Comparison of ENCODE assay signal across 8 cellular contexts in the genomic region with DNA sequence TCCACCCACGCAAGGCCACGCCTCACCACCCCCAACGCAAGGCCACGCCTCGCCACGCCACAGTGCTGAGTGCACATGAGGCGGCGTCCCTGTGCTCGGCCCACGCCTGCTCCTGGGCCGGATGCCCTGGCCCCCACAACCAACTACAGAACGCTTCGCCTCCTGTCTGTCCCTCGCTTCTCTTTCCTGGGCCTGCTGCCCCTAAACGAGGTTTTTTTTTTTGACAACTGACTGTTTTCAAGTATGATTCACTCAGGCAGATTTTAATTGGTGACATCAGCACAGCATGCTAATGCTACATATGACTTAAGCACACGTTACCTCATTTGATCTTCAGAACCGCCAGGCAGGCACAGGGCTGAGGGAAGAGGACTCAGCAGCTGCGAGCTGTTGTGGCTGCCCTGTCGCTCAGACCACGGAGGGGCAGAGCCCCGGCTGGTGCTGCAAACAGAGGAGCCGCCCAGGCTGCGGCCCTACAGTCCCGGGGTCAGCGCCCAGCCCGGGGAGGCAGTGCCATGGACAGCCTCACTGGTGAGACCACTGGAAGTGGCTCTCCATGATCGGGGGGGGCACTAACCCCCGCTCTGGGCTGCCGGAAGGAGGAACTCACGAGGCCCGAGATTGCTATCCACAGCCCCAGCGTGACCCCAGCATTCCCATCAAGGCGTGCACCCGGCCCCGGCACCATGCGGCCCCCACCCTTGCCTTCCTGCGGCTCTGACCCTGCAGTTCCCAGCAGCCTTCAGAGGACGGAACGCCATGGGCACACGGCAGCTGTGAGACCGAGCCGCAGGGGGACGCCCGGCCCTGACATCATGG.
A peak's percentile ranks its signal among the peaks of the same experiment; 100 is the strongest.
DNase-seq lines count a peak whose midpoint lies in the region; ATAC-seq and TF ChIP-seq lines count a peak whose summit lies in the region.

No MANE protein-coding gene starts in this region.

- H3K4me2 ChIP-seq in DND-41 (ENCODE audit: insufficient read depth, low read length): no peak overlapping the region

- TF ChIP-seq CTCF in DND-41 (IDR thresholded peaks at IDR 0.05; ENCODE audit: borderline replicate concordance, extremely low read depth, low read length, poor library complexity, severe bottlenecking) (no peak), mesothelial cell of epicardium (IDR thresholded peaks at IDR 0.05; ENCODE audit: unreplicated experiment) (no peak), type B pancreatic cell (conservative IDR thresholded peaks at IDR 0.05) (no peak)

- H3K36me3 Mint-ChIP-seq in central memory CD8-positive, alpha-beta T cell (ENCODE audit: insufficient read depth): peaks cover 6% of the 10 kb centered on the region
- H3K36me3 Mint-ChIP-seq in mesothelial cell of epicardium (peaks cover 12% of the 10 kb centered on the region), type B pancreatic cell (peaks cover 7% of the 10 kb centered on the region)

- ATAC-seq in DND-41 (ENCODE audit: insufficient read depth, low read depth) (peak; percentile 46; the same call in 2 of the 3 replicates), SK-N-SH treated with all-trans-retinoic acid at 6 μM for 48 hours (peak; percentile 84)
- ATAC-seq in central memory CD8-positive, alpha-beta T cell (replicated peaks; ENCODE audit: extremely low read depth, poor library complexity, severe bottlenecking): peak; percentile 71

- H3K27ac Mint-ChIP-seq in central memory CD8-positive, alpha-beta T cell (ENCODE audit: low read depth): peak overlapping the region; percentile 69
- H3K27ac Mint-ChIP-seq in mesothelial cell of epicardium (peak overlapping the region; percentile 60), type B pancreatic cell (no peak overlapping the region)

- H3K27me3 ChIP-seq in DND-41 (ENCODE audit: insufficient read depth, low read length, poor library complexity): no peaks in the 10 kb centered on the region

- H2AFZ ChIP-seq in DND-41 (ENCODE audit: low read depth, low read length): no peak overlapping the region

- no peak overlapping the region for H3K27ac ChIP-seq in DND-41 (ENCODE audit: low read length)

- peaks cover 31% of the 10 kb centered on the region; the same call in 1 of the 2 replicates for H4K20me1 ChIP-seq in DND-41 (ENCODE audit: insufficient read depth, low read length)

- no peak overlapping the region for H3K4me3 ChIP-seq in DND-41 (ENCODE audit: low read depth in 1 of 2, low read length in 2 of 2)

- no peaks in the 10 kb centered on the region for H3K27me3 Mint-ChIP-seq in central memory CD8-positive, alpha-beta T cell
- H3K27me3 Mint-ChIP-seq in mesothelial cell of epicardium (ENCODE audit: low read depth): no peaks in the 10 kb centered on the region
- no peaks in the 10 kb centered on the region for H3K27me3 Mint-ChIP-seq in type B pancreatic cell

- peaks cover 47% of the 10 kb centered on the region for H3K4me1 Mint-ChIP-seq in central memory CD8-positive, alpha-beta T cell
- H3K4me1 Mint-ChIP-seq in mesothelial cell of epicardium: peaks cover 24% of the 10 kb centered on the region
- peaks cover 43% of the 10 kb centered on the region for H3K4me1 Mint-ChIP-seq in type B pancreatic cell (ENCODE audit: unreplicated experiment)

- peaks cover 6% of the 10 kb centered on the region; the same call in 1 of the 2 replicates for H3K4me1 ChIP-seq in DND-41 (ENCODE audit: insufficient read depth, low read length)

- no peak for DNase-seq in DND-41
- DNase-seq in HCEC 1CT: peak; percentile 40
- no peak for DNase-seq in central memory CD8-positive, alpha-beta T cell (ENCODE audit: low spot score in 2 of 2)
- peak in 1 of 2 experiments; percentile 15 for DNase-seq in mesothelial cell of epicardium (ENCODE audit: low spot score in 2 of 2, unreplicated experiment in 2 of 2)
- DNase-seq in type B pancreatic cell (ENCODE audit: extremely low spot score, unreplicated experiment): peak; percentile 64
- DNase-seq in NCI-H2171 (lab: John Stamatoyannopoulos, UW): no peak
- DNase-seq in NCI-H510A treated with DMSO at 0.1 percent for 48 hours (lab: John Stamatoyannopoulos, UW): no peak

- H3K9ac ChIP-seq in DND-41 (ENCODE audit: low read depth, low read length): no peak overlapping the region

- peaks cover 6% of the 10 kb centered on the region for H3K9me3 ChIP-seq in DND-41 (ENCODE audit: insufficient read depth, low read length, severe bottlenecking)

- H3K79me2 ChIP-seq in DND-41 (ENCODE audit: insufficient read depth, low read length): peaks cover 7% of the 10 kb centered on the region

- H3K9me3 Mint-ChIP-seq in central memory CD8-positive, alpha-beta T cell: peaks cover 10% of the 10 kb centered on the region
- H3K9me3 Mint-ChIP-seq in mesothelial cell of epicardium (peaks cover 10% of the 10 kb centered on the region), type B pancreatic cell (peaks cover 8% of the 10 kb centered on the region)

- peaks cover 14% of the 10 kb centered on the region for H3K36me3 ChIP-seq in DND-41 (ENCODE audit: insufficient read depth, low read length)

- H3K4me3 Mint-ChIP-seq in central memory CD8-positive, alpha-beta T cell: peak overlapping the region; percentile 25
- H3K4me3 Mint-ChIP-seq in mesothelial cell of epicardium (no peak overlapping the region), type B pancreatic cell (no peak overlapping the region)

TF ChIP-seq in SK-N-SH treated with all-trans-retinoic acid at 6 μM for 48 hours, 23 proteins besides CTCF, POLR2A, EP300 and RAD21:
- no peak for TF ChIP-seq ZFP30 (CRISPR knock-in tag; IDR thresholded peaks at IDR 0.05)
- no peak for TF ChIP-seq ZFP3 (CRISPR knock-in tag; IDR thresholded peaks at IDR 0.05)
- TF ChIP-seq, protein P1, sequence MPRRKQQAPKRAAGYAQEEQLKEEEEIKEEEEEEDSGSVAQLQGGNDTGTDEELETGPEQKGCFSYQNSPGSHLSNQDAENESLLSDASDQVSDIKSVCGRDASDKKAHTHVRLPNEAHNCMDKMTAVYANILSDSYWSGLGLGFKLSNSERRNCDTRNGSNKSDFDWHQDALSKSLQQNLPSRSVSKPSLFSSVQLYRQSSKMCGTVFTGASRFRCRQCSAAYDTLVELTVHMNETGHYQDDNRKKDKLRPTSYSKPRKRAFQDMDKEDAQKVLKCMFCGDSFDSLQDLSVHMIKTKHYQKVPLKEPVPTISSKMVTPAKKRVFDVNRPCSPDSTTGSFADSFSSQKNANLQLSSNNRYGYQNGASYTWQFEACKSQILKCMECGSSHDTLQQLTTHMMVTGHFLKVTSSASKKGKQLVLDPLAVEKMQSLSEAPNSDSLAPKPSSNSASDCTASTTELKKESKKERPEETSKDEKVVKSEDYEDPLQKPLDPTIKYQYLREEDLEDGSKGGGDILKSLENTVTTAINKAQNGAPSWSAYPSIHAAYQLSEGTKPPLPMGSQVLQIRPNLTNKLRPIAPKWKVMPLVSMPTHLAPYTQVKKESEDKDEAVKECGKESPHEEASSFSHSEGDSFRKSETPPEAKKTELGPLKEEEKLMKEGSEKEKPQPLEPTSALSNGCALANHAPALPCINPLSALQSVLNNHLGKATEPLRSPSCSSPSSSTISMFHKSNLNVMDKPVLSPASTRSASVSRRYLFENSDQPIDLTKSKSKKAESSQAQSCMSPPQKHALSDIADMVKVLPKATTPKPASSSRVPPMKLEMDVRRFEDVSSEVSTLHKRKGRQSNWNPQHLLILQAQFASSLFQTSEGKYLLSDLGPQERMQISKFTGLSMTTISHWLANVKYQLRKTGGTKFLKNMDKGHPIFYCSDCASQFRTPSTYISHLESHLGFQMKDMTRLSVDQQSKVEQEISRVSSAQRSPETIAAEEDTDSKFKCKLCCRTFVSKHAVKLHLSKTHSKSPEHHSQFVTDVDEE (CRISPR knock-in tag; IDR thresholded peaks at IDR 0.05): no peak
- TF ChIP-seq ISL1 (CRISPR knock-in tag; IDR thresholded peaks at IDR 0.05): no peak
- no peak for TF ChIP-seq PPARA (CRISPR knock-in tag; IDR thresholded peaks at IDR 0.05; ENCODE audit: borderline replicate concordance)
- TF ChIP-seq, protein P2, sequence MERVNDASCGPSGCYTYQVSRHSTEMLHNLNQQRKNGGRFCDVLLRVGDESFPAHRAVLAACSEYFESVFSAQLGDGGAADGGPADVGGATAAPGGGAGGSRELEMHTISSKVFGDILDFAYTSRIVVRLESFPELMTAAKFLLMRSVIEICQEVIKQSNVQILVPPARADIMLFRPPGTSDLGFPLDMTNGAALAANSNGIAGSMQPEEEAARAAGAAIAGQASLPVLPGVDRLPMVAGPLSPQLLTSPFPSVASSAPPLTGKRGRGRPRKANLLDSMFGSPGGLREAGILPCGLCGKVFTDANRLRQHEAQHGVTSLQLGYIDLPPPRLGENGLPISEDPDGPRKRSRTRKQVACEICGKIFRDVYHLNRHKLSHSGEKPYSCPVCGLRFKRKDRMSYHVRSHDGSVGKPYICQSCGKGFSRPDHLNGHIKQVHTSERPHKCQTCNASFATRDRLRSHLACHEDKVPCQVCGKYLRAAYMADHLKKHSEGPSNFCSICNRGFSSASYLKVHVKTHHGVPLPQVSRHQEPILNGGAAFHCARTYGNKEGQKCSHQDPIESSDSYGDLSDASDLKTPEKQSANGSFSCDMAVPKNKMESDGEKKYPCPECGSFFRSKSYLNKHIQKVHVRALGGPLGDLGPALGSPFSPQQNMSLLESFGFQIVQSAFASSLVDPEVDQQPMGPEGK (CRISPR knock-in tag; IDR thresholded peaks at IDR 0.05; ENCODE audit: borderline replicate concordance): no peak
- TF ChIP-seq ZC3H10 (CRISPR knock-in tag; IDR thresholded peaks at IDR 0.05): no peak
- TF ChIP-seq GLIS3 (CRISPR knock-in tag; IDR thresholded peaks at IDR 0.05): no peak
- no peak for TF ChIP-seq TOX (CRISPR knock-in tag; IDR thresholded peaks at IDR 0.05; ENCODE audit: borderline replicate concordance)
- TF ChIP-seq CSDC2 (CRISPR knock-in tag; IDR thresholded peaks at IDR 0.05): no peak
- no peak for TF ChIP-seq SNAI2 (CRISPR knock-in tag; IDR thresholded peaks at IDR 0.05)
- TF ChIP-seq RARB (CRISPR knock-in tag; IDR thresholded peaks at IDR 0.05): no peak
- no peak for TF ChIP-seq ESRRG (CRISPR knock-in tag; IDR thresholded peaks at IDR 0.05)
- no peak for TF ChIP-seq BACH2 (CRISPR knock-in tag; IDR thresholded peaks at IDR 0.05; ENCODE audit: borderline replicate concordance)

Comparison
In these comparisons a context has a peak if more than half of its experiments do, and no peak if none do; other contexts are left out.
1. DNase-seq: peak in HCEC 1CT (single experiment) and type B pancreatic cell (single experiment); none in DND-41 (single experiment), central memory CD8-positive, alpha-beta T cell (0 of 2), NCI-H2171 (single experiment) and NCI-H510A treated with DMSO at 0.1 percent for 48 hours (single experiment).
2. Peak in every context shown above with its lines, with median percentiles within 50 percentile points of each other: ATAC-seq.